Comparison of ENCODE assay signal across 11 cellular contexts in the genomic region with DNA sequence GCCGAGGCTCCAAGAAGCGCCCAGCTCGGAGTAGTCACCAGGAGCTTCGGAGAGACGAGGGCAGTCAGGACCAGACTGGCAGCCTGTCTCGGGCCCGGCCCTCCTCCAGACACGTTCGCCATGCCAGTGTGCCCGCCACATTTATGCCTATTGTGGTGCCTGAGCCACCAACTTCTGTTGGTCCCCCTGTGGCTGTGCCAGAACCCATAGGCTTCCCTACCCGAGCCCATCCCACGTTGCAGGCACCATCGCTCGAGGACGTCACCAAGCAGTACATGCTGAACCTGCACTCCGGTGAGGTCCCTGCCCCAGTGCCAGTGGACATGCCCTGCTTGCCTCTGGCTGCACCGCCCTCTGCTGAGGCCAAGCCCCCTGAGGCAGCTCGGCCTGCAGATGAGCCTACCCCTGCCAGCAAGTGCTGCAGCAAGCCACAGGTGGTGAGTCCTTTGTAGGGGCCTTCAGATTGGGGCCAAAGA. TPM values are rescaled to one million over a fixed set of nuclear protein-coding genes. Genes with fewer than 3 reads are reported as not detected.
DNase-seq lines count a peak whose midpoint lies in the region; ATAC-seq and TF ChIP-seq lines count a peak whose summit lies in the region.
"Had no signal": no experiment of that assay in that cellular context is flagged by ENCODE, and none has a peak within 500 bp of the region (broad histone marks: within the 10 kb centered on the region; RNA-seq: fewer than 3 reads in every experiment).

No MANE protein-coding gene starts in this region.

- H3K4me1 Mint-ChIP-seq in chondrocyte (ENCODE audit: low read depth) = peaks cover 75% of the 10 kb centered on the region

- H4K20me1 ChIP-seq in GM23248 (ENCODE audit: insufficient read depth) = no peaks in the 10 kb centered on the region

- peaks cover 60% of the 10 kb centered on the region for H3K4me1 ChIP-seq in GM23248 (ENCODE audit: insufficient read depth)
- peaks cover 13% of the 10 kb centered on the region for H3K4me1 ChIP-seq in mesendoderm (ENCODE audit: control insufficient read depth, low read depth, low read length)
- H3K4me1 ChIP-seq in stomach = peaks cover 72 to 94% (median 92%) of the 10 kb centered on the region in 4 donors

- TF ChIP-seq EP300 in stomach (IDR thresholded peaks at IDR 0.05) = no peak

- H4K5ac ChIP-seq in mesendoderm (ENCODE audit: low read length) = no peak overlapping the region

- H2BK15ac ChIP-seq in mesendoderm (replicated peaks; ENCODE audit: low read depth) = no peak overlapping the region

- no peak overlapping the region for H3K23ac ChIP-seq in mesendoderm (ENCODE audit: low read length)

- peaks cover 72% of the 10 kb centered on the region for H3K79me2 ChIP-seq in GM23248 (ENCODE audit: insufficient read depth)
- H3K79me2 ChIP-seq in mesendoderm (ENCODE audit: control insufficient read depth, insufficient read depth, low read length) = peaks cover 3% of the 10 kb centered on the region

- H3F3A ChIP-seq in GM23248 (ENCODE audit: insufficient read depth) = peaks cover 12% of the 10 kb centered on the region

- H2AFZ ChIP-seq in GM23248 = no peak overlapping the region

- DNase-seq in GM23248 = no peak
- DNase-seq in chondrocyte (ENCODE audit: low spot score) = no peak
- no peak for DNase-seq in mesendoderm
- no peak for DNase-seq in stomach
- no peak for DNase-seq in medulla oblongata (ENCODE audit: extremely low spot score)
- DNase-seq in SIG-M5 treated with dmso at 0.1 percent for 504 hours (lab: John Stamatoyannopoulos, UW; ENCODE audit: unreplicated experiment) = no peak
- DNase-seq: activated CD8-positive, alpha-beta memory T cell treated with anti-CD3 and anti-CD28 coated beads for 24 hours; CD8-positive, alpha-beta memory T cell; T-helper 17 cell had no signal

- no peaks in the 10 kb centered on the region for H3K9me2 ChIP-seq in GM23248 (ENCODE audit: insufficient read depth)

- H3K27me3 ChIP-seq in GM23248 (replicated peaks; ENCODE audit: insufficient read depth) (no peaks in the 10 kb centered on the region), mesendoderm (ENCODE audit: insufficient read depth, low read length, poor library complexity) (no peaks in the 10 kb centered on the region), stomach (no peaks in the 10 kb centered on the region)

- H3K27me3 Mint-ChIP-seq in chondrocyte (ENCODE audit: low read depth) = no peaks in the 10 kb centered on the region

- no peak for TF ChIP-seq POLR2A in stomach (IDR thresholded peaks at IDR 0.05)

- intact Hi-C loops in stomach (cut with DNase I; ENCODE audit: low total_unique reads) = no loop called here

- no peak overlapping the region for H3K27ac ChIP-seq in GM23248
- H3K27ac ChIP-seq in mesendoderm (ENCODE audit: low read depth, low read length) = no peak overlapping the region
- peak overlapping the region; percentile 7 to 97 (median 95) for H3K27ac ChIP-seq in stomach

- TF ChIP-seq CTCF in chondrocyte (IDR thresholded peaks at IDR 0.05) (no peak), stomach (IDR thresholded peaks at IDR 0.05) (no peak)

- no peak overlapping the region for H3K27ac Mint-ChIP-seq in chondrocyte (ENCODE audit: unreplicated experiment)
- H3K27ac Mint-ChIP-seq: T-helper 17 cell had no signal

- peaks cover 13% of the 10 kb centered on the region for H3K79me1 ChIP-seq in mesendoderm (ENCODE audit: low read length)

- no peak overlapping the region for H3K56ac ChIP-seq in mesendoderm (ENCODE audit: low read length)

- ATAC-seq in GM21737 (IDR thresholded peaks at IDR 0.05; ENCODE audit: unreplicated experiment) (no peak), GM18858 (IDR thresholded peaks at IDR 0.05; ENCODE audit: unreplicated experiment) (no peak)
- ATAC-seq: T-helper 17 cell had no signal

- no peak overlapping the region for H2AK5ac ChIP-seq in mesendoderm (ENCODE audit: low read length)

- peak overlapping the region; percentile 86 for H3K4me3 Mint-ChIP-seq in chondrocyte (ENCODE audit: unreplicated experiment)
- H3K4me3 Mint-ChIP-seq: T-helper 17 cell had no signal

- no peak overlapping the region for H3K18ac ChIP-seq in mesendoderm (ENCODE audit: low read length)

- 81 to 82% methylated on average over 18 of the region's 18 CpGs for WGBS in GM23248 (ENCODE audit: low coverage in 1 of 2, low lambda C conversion rate in 2 of 2, missing lambda C conversion rate in 2 of 2), 2 experiments
- WGBS in mesendoderm (ENCODE audit: extremely low coverage, insufficient coverage, low lambda C conversion rate) = no CpG with 5 or more reads among the region's 18 CpGs
- WGBS in stomach, 5 donors = 54 to 73% (median 62%) methylated on average over 11 to 18 of the region's 18 CpGs

- H3K9ac ChIP-seq in GM23248 = peak overlapping the region; percentile 75
- peak overlapping the region; percentile 6 for H3K9ac ChIP-seq in mesendoderm (ENCODE audit: low read length)

- in situ Hi-C loops in GM23248 (cut with MboI) = no loop called here

- peak overlapping the region; percentile 76 for H3K4me3 ChIP-seq in GM23248
- H3K4me3 ChIP-seq in mesendoderm (ENCODE audit: low read length) = no peak overlapping the region
- peak overlapping the region; percentile 55 to 83 (median 74) for H3K4me3 ChIP-seq in stomach

- H3K36me3 ChIP-seq in GM23248 (ENCODE audit: low read depth) (no peaks in the 10 kb centered on the region), mesendoderm (ENCODE audit: control insufficient read depth, insufficient read depth, low read length) (no peaks in the 10 kb centered on the region), stomach (no peaks in the 10 kb centered on the region)

- no peaks in the 10 kb centered on the region for H3K9me3 ChIP-seq in GM23248 (ENCODE audit: low read depth)
- H3K9me3 ChIP-seq in stomach = no peaks in the 10 kb centered on the region

- H3K4ac ChIP-seq in mesendoderm (ENCODE audit: low read depth, low read length) = no peak overlapping the region

- H3K9me3 Mint-ChIP-seq in chondrocyte (ENCODE audit: low read depth) = no peaks in the 10 kb centered on the region
- H3K9me3 Mint-ChIP-seq: CD8-positive, alpha-beta memory T cell had no signal

- peaks cover 8% of the 10 kb centered on the region for H3K36me3 Mint-ChIP-seq in chondrocyte (ENCODE audit: low read depth)

- H3K4me2 ChIP-seq in GM23248 (ENCODE audit: unreplicated experiment) = peak overlapping the region; percentile 86
- H3K4me2 ChIP-seq in mesendoderm (ENCODE audit: low read length) = no peak overlapping the region

- H2BK5ac ChIP-seq in mesendoderm (ENCODE audit: low read length) = no peak overlapping the region

- H4K8ac ChIP-seq in mesendoderm (ENCODE audit: low read depth, low read length) = no peak overlapping the region

- no peak overlapping the region for H2BK120ac ChIP-seq in mesendoderm (ENCODE audit: low read depth, low read length)

RNA-seq across cellular contexts. Expression of a gene that starts 3.4 kb away (rescaled TPM):
- total RNA-seq in GM23248 (2014; rRNA removed; shearing (Covaris generic)) = 23.5 and 24.2 TPM in 2 replicates
- polyA plus RNA-seq in GM23248 (2016; fragmentation: Nextera tagmentation; extraction: Ambion mirVana) (15.3 and 16.5 TPM in 2 replicates), stomach (10 to 100 TPM in 2 of 3 donors, 1 to 10 TPM in 1; 5.0 to 13.1 (median 10.8) TPM)
- total RNA-seq in chondrocyte (82.4 to 114 TPM (median 113 TPM) in 3 replicates), stomach (10 to 100 TPM; 29.9 to 66.5 (median 38.8) TPM)
- polyA plus RNA-seq in mesendoderm (2013, experiment 1 of 2) = 5.9 TPM
- 5.8 TPM for polyA plus RNA-seq in mesendoderm (2013, experiment 2 of 2)
- total RNA-seq: CD8-positive, alpha-beta memory T cell had no signal
- polyA plus RNA-seq: CD8-positive, alpha-beta memory T cell had no signal

RNA-seq across cellular contexts. Expression of a gene that starts 39.3 kb away (rescaled TPM):
- total RNA-seq in GM23248 (2014; rRNA removed; shearing (Covaris generic)) = 0.76 TPM in 1 of 2 replicates, not detected in the other
- polyA plus RNA-seq in GM23248 (2016; fragmentation: Nextera tagmentation; extraction: Ambion mirVana) = 0.99 and 1.5 TPM in 2 replicates
- 0.20 TPM in 1 of 3 replicates, not detected in the others for total RNA-seq in chondrocyte
- polyA plus RNA-seq in mesendoderm (2013, experiment 1 of 2) = 0.03 TPM
- 0.07 TPM for polyA plus RNA-seq in mesendoderm (2013, experiment 2 of 2)
- total RNA-seq in stomach = 1 to 10 TPM in 1 of 5 donors, under 1 TPM in 1, not detected in 3; 0.29 to 1.3 TPM
- 1 to 10 TPM; 1.2 to 2.9 (median 2.1) TPM for polyA plus RNA-seq in stomach
- total RNA-seq: T-helper 17 cell had no signal
- polyA plus RNA-seq: CD8-positive, alpha-beta memory T cell had no signal

Comparison
In these comparisons a context has a peak if more than half of its experiments do, and no peak if none do; other contexts are left out.
1. H3K27ac ChIP-seq: peak in stomach (5 of 5); none in GM23248 (single experiment) and mesendoderm (single experiment).